ENCODE assay signal across 9 cellular contexts in genomic region chr16:84294196-84295142, GRCh38. TPM values are rescaled to one million over a fixed set of nuclear protein-coding genes. Genes with fewer than 3 reads are reported as not detected.
DNase-seq lines count a peak whose midpoint lies in the region; ATAC-seq and TF ChIP-seq lines count a peak whose summit lies in the region.
"Had no signal": no experiment of that assay in that cellular context is flagged by ENCODE, and none has a peak within 500 bp of the region (broad histone marks: within the 10 kb centered on the region; RNA-seq: fewer than 3 reads in every experiment).

Gene WFDC1, plus strand, starts transcription at chr16:84294878. Its CDS starts 94 bp downstream, at chr16:84294972.

- no peaks in the 10 kb centered on the region for H3K36me3 Mint-ChIP-seq in chondrocyte (ENCODE audit: low read depth)

- peaks cover 42% of the 10 kb centered on the region for H3K4me1 Mint-ChIP-seq in chondrocyte (ENCODE audit: low read depth)

- no peaks in the 10 kb centered on the region for H3K9me3 ChIP-seq in Loucy (ENCODE audit: insufficient read depth, low read depth, low read length)
- H3K9me3 ChIP-seq in liver (ENCODE audit: control insufficient read depth in 4 of 4, low read length in 3 of 4) = no peaks in the 10 kb centered on the region
- H3K9me3 ChIP-seq in subcutaneous abdominal adipose tissue (ENCODE audit: control insufficient read depth in 5 of 5, low read length in 5 of 5) = no peaks in the 10 kb centered on the region
- H3K9me3 ChIP-seq in A673 (ENCODE audit: low read depth, low read length, poor library complexity, severe bottlenecking) = no peaks in the 10 kb centered on the region

- H3F3A ChIP-seq in Loucy (ENCODE audit: low read depth) = no peaks in the 10 kb centered on the region

- WGBS in liver = 22% methylated on average over 39 of the region's 39 CpGs

- no peaks in the 10 kb centered on the region for H3K36me3 ChIP-seq in Loucy (ENCODE audit: insufficient read depth, low read length)
- no peaks in the 10 kb centered on the region for H3K36me3 ChIP-seq in liver (ENCODE audit: control insufficient read depth in 4 of 4, insufficient read depth in 3 of 4, low read depth in 1 of 4, low read length in 3 of 4)
- H3K36me3 ChIP-seq in subcutaneous abdominal adipose tissue (ENCODE audit: control insufficient read depth in 5 of 5, insufficient read depth in 5 of 5, low read length in 5 of 5) = no peaks in the 10 kb centered on the region
- no peaks in the 10 kb centered on the region for H3K36me3 ChIP-seq in A673 (ENCODE audit: insufficient read depth, low read length, poor library complexity, severe bottlenecking)

- peak within 1 kb of the TSS; percentile 69 for H3K4me2 ChIP-seq in Loucy (ENCODE audit: low read depth, low read length, poor library complexity, severe bottlenecking)

- H3K79me2 ChIP-seq in Loucy (ENCODE audit: insufficient read depth, low read length) = no peaks in the 10 kb centered on the region

- H3K27me3 Mint-ChIP-seq in chondrocyte (ENCODE audit: low read depth) = peaks cover 13% of the 10 kb centered on the region

- POLR2A ChIA-PET in A673 (lab: Charles Lee; ENCODE audit: low non-redundant PET) = no interaction called here

- no peaks in the 10 kb centered on the region for H3K27me3 ChIP-seq in Loucy (ENCODE audit: insufficient read depth, low read length, poor library complexity, severe bottlenecking)
- peaks cover 0 to 8% (median 2%) of the 10 kb centered on the region in 4 donors for H3K27me3 ChIP-seq in liver (ENCODE audit: control insufficient read depth in 4 of 4, insufficient read depth in 4 of 4, low read length in 3 of 4)
- peaks cover 12 to 42% (median 39%) of the 10 kb centered on the region in 5 donors for H3K27me3 ChIP-seq in subcutaneous abdominal adipose tissue (ENCODE audit: control insufficient read depth in 5 of 5, insufficient read depth in 4 of 5, low read length in 5 of 5)
- H3K27me3 ChIP-seq in A673 (replicated peaks; ENCODE audit: insufficient read depth, low read depth, low read length, poor library complexity) = peaks cover 5% of the 10 kb centered on the region

- DNase-seq in chondrocyte (ENCODE audit: low spot score) = no peak
- DNase-seq in DMS153 treated with DMSO at 0.1 percent for 48 hours (lab: John Stamatoyannopoulos, UW; ENCODE audit: unreplicated experiment) = no peak
- DNase-seq in A673 (ENCODE audit: low spot score) = no peak
- DNase-seq in EL = no peak

- H2AFZ ChIP-seq in Loucy (ENCODE audit: low read length) = peak within 1 kb of the TSS; percentile 62

- no peaks in the 10 kb centered on the region for H4K20me1 ChIP-seq in Loucy (ENCODE audit: insufficient read depth, low read length, poor library complexity, severe bottlenecking)

- H3K4me1 ChIP-seq in Loucy (ENCODE audit: insufficient read depth, low read length, poor library complexity, severe bottlenecking) = peaks cover 22% of the 10 kb centered on the region
- no peaks in the 10 kb centered on the region for H3K4me1 ChIP-seq in liver (ENCODE audit: control insufficient read depth in 4 of 4, insufficient read depth in 4 of 4, low read length in 3 of 4)
- peaks cover 0 to 14% (median 12%) of the 10 kb centered on the region in 5 donors for H3K4me1 ChIP-seq in subcutaneous abdominal adipose tissue (ENCODE audit: control insufficient read depth in 5 of 5, insufficient read depth in 5 of 5, low read length in 5 of 5)
- peaks cover 8% of the 10 kb centered on the region for H3K4me1 ChIP-seq in A673 (ENCODE audit: insufficient read depth, low read length, poor library complexity, severe bottlenecking)

- H3K4me3 Mint-ChIP-seq in chondrocyte (ENCODE audit: unreplicated experiment) = peak within 1 kb of the TSS; percentile 51

- no peaks in the 10 kb centered on the region for H3K9me3 Mint-ChIP-seq in chondrocyte (ENCODE audit: low read depth)

- peak within 1 kb of the TSS; percentile 62 for H3K4me3 ChIP-seq in Loucy (ENCODE audit: low read length, poor library complexity, severe bottlenecking)
- peak within 1 kb of the TSS in 1 of 3 donors; percentile 3 for H3K4me3 ChIP-seq in liver (ENCODE audit: low read depth in 1 of 3, low read length in 3 of 3)
- peak within 1 kb of the TSS in 4 of 5 donors; percentile 6 to 50 (median 27) for H3K4me3 ChIP-seq in subcutaneous abdominal adipose tissue (ENCODE audit: low read depth in 1 of 5, low read length in 5 of 5)
- no peak within 1 kb of the TSS for H3K4me3 ChIP-seq in A673 (ENCODE audit: low read depth, low read length, poor library complexity, severe bottlenecking)

- no TSS peak for BruUV-seq in A673 (replicated peaks; lab: Mats Ljungman, UMichigan)

- no peak for TF ChIP-seq RAD21 in liver (IDR thresholded peaks at IDR 0.05)

- CTCF ChIA-PET in A673 (lab: Charles Lee) = no interaction called here

- intact Hi-C loops in A673 (cut with micrococcal nuclease; ENCODE audit: unreplicated experiment) = no loop called here

- peak within 1 kb of the TSS; percentile 6 for H3K27ac Mint-ChIP-seq in chondrocyte (ENCODE audit: unreplicated experiment)

- no peak for TF ChIP-seq CTCF in Loucy (conservative IDR thresholded peaks at IDR 0.05; ENCODE audit: low read length)
- TF ChIP-seq CTCF in chondrocyte (IDR thresholded peaks at IDR 0.05) = peak; percentile 8
- TF ChIP-seq CTCF in liver (IDR thresholded peaks at IDR 0.05; ENCODE audit: low read depth, low read length, missing input control) = no peak
- TF ChIP-seq CTCF in A673 (conservative IDR thresholded peaks at IDR 0.05; ENCODE audit: low read depth, low read length) = no peak

- no peaks in the 10 kb centered on the region for H3K9me2 ChIP-seq in Loucy (replicated peaks; ENCODE audit: low read depth, low read length)

- no peak for ATAC-seq in GM21526 (IDR thresholded peaks at IDR 0.05; ENCODE audit: low FRiP score, unreplicated experiment)

- H3K9ac ChIP-seq in Loucy (ENCODE audit: low read depth, low read length, poor library complexity, severe bottlenecking) (peak within 1 kb of the TSS; percentile 37), liver (ENCODE audit: low read depth in 1 of 2, low read length in 2 of 2) (no peak within 1 kb of the TSS), subcutaneous abdominal adipose tissue (ENCODE audit: low read length in 5 of 5) (no peak within 1 kb of the TSS)

- H3K27ac ChIP-seq in liver (ENCODE audit: low read depth in 1 of 2, low read length in 2 of 2) (peak within 1 kb of the TSS in 1 of 2 donors; percentile 20), subcutaneous abdominal adipose tissue (ENCODE audit: low read depth, low read length) (no peak within 1 kb of the TSS), A673 (ENCODE audit: low read depth, low read length, poor library complexity, severe bottlenecking) (no peak within 1 kb of the TSS)

TF ChIP-seq in liver, 16 proteins besides CTCF, POLR2A, EP300 and RAD21:
- TF ChIP-seq NR2F2 (IDR thresholded peaks at IDR 0.05) (peak; percentile 56), JUND (IDR thresholded peaks at IDR 0.05) (no peak), RXRA (IDR thresholded peaks at IDR 0.05) (peak in 1 of 2 donors; percentile 18), TAF1 (conservative IDR thresholded peaks at IDR 0.05) (no peak)

RNA-seq across cellular contexts. Expression of gene WFDC1, which starts in this region (rescaled TPM):
- total RNA-seq in chondrocyte (3.5 to 5.7 TPM (median 5.6 TPM) in 3 replicates), liver (1 to 10 TPM; 1.5 to 4.2 TPM), A673 (2021) (not detected in 2 replicates)
- polyA plus RNA-seq in liver = 1 to 10 TPM; 1.0 to 5.2 TPM
- total RNA-seq: LHCN-M2 had no signal
